ENCODE assay signal across 15 cellular contexts in genomic region chr20:45861157-45862075, GRCh38. TPM values are rescaled to one million over a fixed set of nuclear protein-coding genes. Genes with fewer than 3 reads are reported as not detected.
DNase-seq lines count a peak whose midpoint lies in the region; ATAC-seq and TF ChIP-seq lines count a peak whose summit lies in the region.
"Had no signal": no experiment of that assay in that cellular context is flagged by ENCODE, and none has a peak within 500 bp of the region (broad histone marks: within the 10 kb centered on the region; RNA-seq: fewer than 3 reads in every experiment).

No MANE protein-coding gene starts in this region.

- H3K9ac ChIP-seq in Loucy (ENCODE audit: low read depth, low read length, poor library complexity, severe bottlenecking) (no peak overlapping the region), PC-3 (ENCODE audit: low read length) (peak overlapping the region; percentile 11; the same call in 1 of the 2 replicates)

- no peak overlapping the region for H3K4me3 ChIP-seq in Loucy (ENCODE audit: low read length, poor library complexity, severe bottlenecking)
- H3K4me3 ChIP-seq in PC-3 (ENCODE audit: low read length), result no peak overlapping the region
- no peak overlapping the region for H3K4me3 ChIP-seq in uterus
- no peak overlapping the region for H3K4me3 ChIP-seq in heart right ventricle
- H3K4me3 ChIP-seq: lower lobe of right lung had no signal

- H3K9me2 ChIP-seq in Loucy (replicated peaks; ENCODE audit: low read depth, low read length) (no peaks in the 10 kb centered on the region), PC-3 (replicated peaks; ENCODE audit: low read length) (no peaks in the 10 kb centered on the region)

- no peak for ATAC-seq in PC-3
- no peak for ATAC-seq in heart right ventricle
- ATAC-seq: CD8-positive, alpha-beta T cell; lower lobe of right lung had no signal

- TF ChIP-seq POLR2A in uterus (IDR thresholded peaks at IDR 0.05), result no peak

- intact Hi-C loops in PC-3 (cut with micrococcal nuclease), result no loop called here
- intact Hi-C loops in uterus (cut with DNase I; ENCODE audit: low total_unique reads), result no loop called here
- intact Hi-C loops in heart right ventricle (cut with DNase I), result no loop called here

- peaks cover 26% of the 10 kb centered on the region for H3K4me1 ChIP-seq in Loucy (ENCODE audit: insufficient read depth, low read length, poor library complexity, severe bottlenecking)
- H3K4me1 ChIP-seq in PC-3 (ENCODE audit: insufficient read depth, low read length), result peaks cover 22% of the 10 kb centered on the region
- H3K4me1 ChIP-seq in uterus, result peaks cover 0 to 4% of the 10 kb centered on the region in 2 donors
- peaks cover 0 to 18% (median 16%) of the 10 kb centered on the region in 9 donors for H3K4me1 ChIP-seq in heart right ventricle

- BruUV-seq in PC-3 (replicated peaks; lab: Mats Ljungman, UMichigan), result no TSS peak

- H3K27ac ChIP-seq in PC-3 (ENCODE audit: low read length) (peak overlapping the region; percentile 65), uterus (no peak overlapping the region), heart right ventricle (no peak overlapping the region)
- H3K27ac ChIP-seq: lower lobe of right lung had no signal

- CTCF ChIA-PET in PC-3 (lab: Charles Lee), result no interaction called here

- H4K20me1 ChIP-seq in Loucy (ENCODE audit: insufficient read depth, low read length, poor library complexity, severe bottlenecking) (peaks cover 3% of the 10 kb centered on the region), PC-3 (ENCODE audit: low read length) (no peaks in the 10 kb centered on the region)

- DNase-seq in DMS53 treated with DMSO at 0.1 percent for 48 hours (lab: John Stamatoyannopoulos, UW; ENCODE audit: unreplicated experiment) (peak; percentile 66), PC-3 (no peak), kidney tubule cell (ENCODE audit: low spot score) (peak; percentile 37), uterus (no peak), heart right ventricle (no peak)
- no peak for DNase-seq in stimulated activated CD4-positive, alpha-beta T cell treated with anti-CD3 and anti-CD28 coated beads, Interleukin-1b, Interleukin-23, amount 100 ng/mL, for 48 hours
- DNase-seq in activated naive CD4-positive, alpha-beta T cell treated with Interleukin-2 at 50 U/mL for 16 hours, result no peak
- DNase-seq: activated CD4-positive, alpha-beta T cell treated with anti-CD3 and anti-CD28 coated beads, Interleukin-2, amount 50 U/mL, for 1 hour; activated effector memory CD4-positive, alpha-beta T cell treated with Interleukin-2 at 50 U/mL for 16 hours; CD8-positive, alpha-beta T cell; hypothalamus; lower lobe of right lung; NCI-H446 treated with DMSO at 0.1 percent for 48 hours; occipital lobe had no signal

- H3F3A ChIP-seq in Loucy (ENCODE audit: low read depth) (no peaks in the 10 kb centered on the region), PC-3 (ENCODE audit: low read length, unreplicated experiment) (peaks cover under 1% of the 10 kb centered on the region)

- 93 to 94% methylated on average over 7 of the region's 7 CpGs for WGBS in heart right ventricle, 2 donors

- no peaks in the 10 kb centered on the region for H3K27me3 ChIP-seq in Loucy (ENCODE audit: insufficient read depth, low read length, poor library complexity, severe bottlenecking)
- H3K27me3 ChIP-seq in PC-3 (ENCODE audit: low read length), result no peaks in the 10 kb centered on the region
- no peaks in the 10 kb centered on the region for H3K27me3 ChIP-seq in uterus
- H3K27me3 ChIP-seq in heart right ventricle, result no peaks in the 10 kb centered on the region

- H2AFZ ChIP-seq in Loucy (ENCODE audit: low read length) (no peak overlapping the region), PC-3 (ENCODE audit: low read length) (no peak overlapping the region)

- H3K36me3 ChIP-seq in Loucy (ENCODE audit: insufficient read depth, low read length), result no peaks in the 10 kb centered on the region
- H3K36me3 ChIP-seq in PC-3 (ENCODE audit: low read depth, low read length), result no peaks in the 10 kb centered on the region
- no peaks in the 10 kb centered on the region for H3K36me3 ChIP-seq in uterus
- H3K36me3 ChIP-seq in heart right ventricle, result peaks cover 0 to 5% (median 0%) of the 10 kb centered on the region in 9 donors
- H3K36me3 ChIP-seq: lower lobe of right lung had no signal

- H3K9me3 ChIP-seq in Loucy (ENCODE audit: insufficient read depth, low read depth, low read length) (no peaks in the 10 kb centered on the region), PC-3 (ENCODE audit: low read length) (no peaks in the 10 kb centered on the region), uterus (no peaks in the 10 kb centered on the region), heart right ventricle (no peaks in the 10 kb centered on the region)
- H3K9me3 ChIP-seq: lower lobe of right lung had no signal

- H3K79me2 ChIP-seq in Loucy (ENCODE audit: insufficient read depth, low read length), result peaks cover 24% of the 10 kb centered on the region
- H3K79me2 ChIP-seq in PC-3 (ENCODE audit: low read length), result peaks cover 11% of the 10 kb centered on the region

- H3K4me2 ChIP-seq in Loucy (ENCODE audit: low read depth, low read length, poor library complexity, severe bottlenecking), result peak overlapping the region; percentile 17
- no peak overlapping the region for H3K4me2 ChIP-seq in PC-3 (ENCODE audit: low read length)

- no peak for TF ChIP-seq CTCF in Loucy (conservative IDR thresholded peaks at IDR 0.05; ENCODE audit: low read length)
- no peak for TF ChIP-seq CTCF in PC-3 (conservative IDR thresholded peaks at IDR 0.05; ENCODE audit: low read depth, low read length)
- TF ChIP-seq CTCF in uterus (IDR thresholded peaks at IDR 0.05), result no peak
- no peak for TF ChIP-seq CTCF in heart right ventricle (IDR thresholded peaks at IDR 0.05)

- POLR2A ChIA-PET in PC-3 (lab: Charles Lee; ENCODE audit: unreplicated experiment), result interaction anchor here (0.6 kb wide), 1 partner anchor 11 kb away, joined by 7 read pairs; no protein-coding TSS in a partner anchor

RNA-seq across cellular contexts. Expression of gene ZSWIM3, which starts 4.0 kb away (rescaled TPM):
- total RNA-seq in PC-3 (2014; rRNA removed) (2.1 and 4.2 TPM in 2 replicates), uterus (1 to 10 TPM; 3.1 to 9.2 (median 4.3) TPM), heart right ventricle (1 to 10 TPM; 1.4 to 2.5 (median 2.0) TPM)
- polyA plus RNA-seq in heart right ventricle, result 1 to 10 TPM; 1.5 to 1.6 TPM

RNA-seq across cellular contexts. Expression of gene ACOT8, which starts 4.2 kb away (rescaled TPM):
- total RNA-seq in PC-3 (2014; rRNA removed) (57.4 and 58.8 TPM in 2 replicates), uterus (10 to 100 TPM; 17.2 to 31.5 (median 23.5) TPM), heart right ventricle (10 to 100 TPM; 21.3 to 34.1 (median 27.4) TPM)
- polyA plus RNA-seq in heart right ventricle, result 10 to 100 TPM; 39.9 to 46.6 TPM

RNA-seq across cellular contexts. Expression of gene ZSWIM1, which starts 19.6 kb away (rescaled TPM):
- total RNA-seq in PC-3 (2014; rRNA removed), result 9.4 and 16.3 TPM in 2 replicates
- total RNA-seq in uterus, result 10 to 100 TPM in 1 of 4 donors, 1 to 10 TPM in 2, under 1 TPM in 1; 0.77 to 12.2 (median 3.3) TPM
- total RNA-seq in heart right ventricle, result 10 to 100 TPM in 6 of 10 donors, 1 to 10 TPM in 4; 9.2 to 12.0 (median 10.4) TPM
- 1 to 10 TPM; 3.8 to 4.9 TPM for polyA plus RNA-seq in heart right ventricle

RNA-seq across cellular contexts. Expression of gene SPATA25, which starts 26.0 kb away (rescaled TPM):
- 0.40 and 0.46 TPM in 2 replicates for total RNA-seq in PC-3 (2014; rRNA removed)
- 10 to 100 TPM in 1 of 4 donors, 1 to 10 TPM in 3; 2.6 to 16.2 (median 6.0) TPM for total RNA-seq in uterus
- total RNA-seq in heart right ventricle, result 1 to 10 TPM; 1.0 to 3.1 (median 2.0) TPM
- polyA plus RNA-seq in heart right ventricle, result 1 to 10 TPM in 1 of 2 donors, under 1 TPM in 1; 0.65 to 4.3 TPM

RNA-seq across cellular contexts. Expression of gene SNX21, which starts 27.8 kb away (rescaled TPM):
- total RNA-seq in PC-3 (2014; rRNA removed) (90.1 and 108 TPM in 2 replicates), uterus (100 to 1,000 TPM in 1 of 4 donors, 10 to 100 TPM in 3; 56.5 to 145 (median 63.2) TPM), heart right ventricle (10 to 100 TPM; 15.4 to 27.0 (median 19.3) TPM)
- 10 to 100 TPM; 15.8 to 18.0 TPM for polyA plus RNA-seq in heart right ventricle

Comparison
In these comparisons a context has a peak if more than half of its experiments do, and no peak if none do; other contexts are left out.
1. DNase-seq: peak in DMS53 treated with DMSO at 0.1 percent for 48 hours (single experiment) and kidney tubule cell (single experiment); none in PC-3 (single experiment), stimulated activated CD4-positive, alpha-beta T cell treated with anti-CD3 and anti-CD28 coated beads, Interleukin-1b, Interleukin-23, amount 100 ng/mL, for 48 hours (single experiment), uterus (0 of 2), heart right ventricle (0 of 2) and activated naive CD4-positive, alpha-beta T cell treated with Interleukin-2 at 50 U/mL for 16 hours (single experiment).